ENCODE assay signal across 1 cellular context in the genomic region with DNA sequence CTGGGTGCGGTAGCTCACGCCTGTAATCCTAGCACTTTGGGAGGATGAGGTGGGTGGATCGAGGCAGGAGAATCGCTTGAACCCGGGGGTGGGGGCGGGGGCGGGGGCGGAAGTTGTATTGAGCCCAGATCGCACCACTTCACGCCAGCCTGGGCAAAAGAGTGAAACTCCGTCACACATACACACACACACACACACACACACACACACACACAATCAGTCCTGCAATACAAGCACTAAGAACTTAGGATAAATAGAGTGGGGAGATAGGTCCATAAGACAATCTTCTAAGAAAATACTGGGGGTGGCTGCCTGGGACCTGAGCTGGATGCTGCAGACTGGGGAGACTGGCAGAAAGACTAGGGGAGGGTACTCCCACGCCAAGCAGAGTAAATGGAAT.
TF ChIP-seq lines count a peak whose summit lies in the region.

No MANE protein-coding gene starts in this region.

TF ChIP-seq in GM23338, 12 proteins besides CTCF, POLR2A, EP300 and RAD21 (continued from another document):
- TF ChIP-seq ZNF462 (CRISPR knock-in tag; IDR thresholded peaks at IDR 0.05) (no peak), EZH2 (IDR thresholded peaks at IDR 0.05; ENCODE audit: low read depth, unreplicated experiment) (no peak), CREB1 (CRISPR knock-in tag; IDR thresholded peaks at IDR 0.05; ENCODE audit: low read depth) (no peak), ZNF331 (CRISPR knock-in tag; IDR thresholded peaks at IDR 0.05; ENCODE audit: low read depth) (no peak), ZNF114 (CRISPR knock-in tag; IDR thresholded peaks at IDR 0.05) (no peak), POLR2AphosphoS5 (IDR thresholded peaks at IDR 0.05; ENCODE audit: low read depth) (no peak), STAT1 (IDR thresholded peaks at IDR 0.05; ENCODE audit: unreplicated experiment) (no peak), NANOG (IDR thresholded peaks at IDR 0.05; ENCODE audit: borderline replicate concordance) (no peak)
TF ChIP-seq in GM23338: peak in this region for 0.
